In the genomic region with DNA sequence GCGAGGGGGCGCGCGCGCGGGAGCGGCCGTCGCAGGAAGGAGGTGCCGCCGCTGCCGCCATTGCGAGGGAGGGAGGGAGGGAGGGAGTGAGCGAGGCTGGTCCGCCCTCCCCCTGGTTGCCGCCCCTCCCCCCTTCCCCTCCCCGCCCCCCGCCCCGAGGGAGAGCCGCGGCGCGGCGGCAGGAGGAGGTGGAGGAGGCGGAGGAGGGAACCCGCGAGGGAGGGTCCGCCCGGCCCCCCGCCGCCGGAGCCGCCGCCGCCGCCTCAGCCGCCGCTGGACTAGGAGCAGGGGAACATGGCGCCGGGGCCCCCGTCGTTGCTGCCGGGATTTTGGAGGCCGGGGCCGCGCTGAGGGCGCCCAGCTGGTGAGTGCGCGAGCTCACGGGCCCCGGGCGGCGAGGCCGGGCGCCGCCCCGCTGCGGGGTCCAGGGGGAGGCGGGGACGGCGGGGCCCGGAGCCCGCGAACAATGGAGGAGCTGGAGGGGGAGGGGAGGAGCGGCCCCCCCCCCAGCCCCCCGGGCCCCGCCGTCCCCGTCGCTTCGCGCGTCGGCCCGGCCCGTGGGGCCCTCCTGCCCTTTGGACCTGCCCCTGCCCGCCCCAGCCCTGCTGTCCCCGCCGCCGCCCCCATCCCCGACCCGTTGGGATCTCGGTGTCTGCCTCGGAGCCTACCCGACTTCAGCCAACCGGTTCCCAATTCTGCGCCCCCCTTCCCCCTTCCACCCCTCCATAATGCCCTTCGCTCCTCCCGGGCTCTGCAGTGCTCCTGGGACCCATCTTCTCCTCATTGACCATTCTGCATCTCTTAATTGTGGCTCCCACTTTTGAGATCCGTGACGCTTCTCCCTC, we compare ENCODE assay signal across 8 cellular contexts. TPM values are rescaled to one million over a fixed set of nuclear protein-coding genes. Genes with fewer than 3 reads are reported as not detected.
DNase-seq lines count a peak whose midpoint lies in the region; ATAC-seq and TF ChIP-seq lines count a peak whose summit lies in the region.

TSS of gene ARHGAP35 (plus strand) at position 152 of the 845 bp plus-strand sequence. CDS start 57,679 bp downstream, outside the sequence.

- POLR2A ChIA-PET in A673 (lab: Charles Lee; ENCODE audit: low non-redundant PET) = interaction anchor here (0.6 to 0.7 kb wide), 2 partner anchors 84 to 114 kb away, joined by 4 read pairs; no protein-coding TSS in a partner anchor

- no peaks in the 10 kb centered on the region for H3K9me3 ChIP-seq in A673 (ENCODE audit: low read depth, low read length, poor library complexity, severe bottlenecking)

- H3K4me3 Mint-ChIP-seq in natural killer cell treated with Interleukin-12 subunit alpha and Interleukin-12 subunit beta and Interleukin-15 and Interleukin-18, amount 100 ng/mL, for 72 hours = peak within 1 kb of the TSS; percentile 94

- H3K27me3 Mint-ChIP-seq in natural killer cell treated with Interleukin-12 subunit alpha and Interleukin-12 subunit beta and Interleukin-15 and Interleukin-18, amount 100 ng/mL, for 72 hours = no peaks in the 10 kb centered on the region

- peak; percentile 19 for ATAC-seq in GM19324 (IDR thresholded peaks at IDR 0.05; ENCODE audit: low FRiP score, unreplicated experiment)
- no peak for ATAC-seq in natural killer cell treated with Interleukin-12 subunit alpha and Interleukin-12 subunit beta and Interleukin-15 and Interleukin-18, amount 100 ng/mL, for 72 hours

- H3K27ac ChIP-seq in A673 (ENCODE audit: low read depth, low read length, poor library complexity, severe bottlenecking) = peak within 1 kb of the TSS; percentile 100

- CTCF ChIA-PET in A673 (lab: Charles Lee) = no interaction called here

- H3K36me3 Mint-ChIP-seq in natural killer cell treated with Interleukin-12 subunit alpha and Interleukin-12 subunit beta and Interleukin-15 and Interleukin-18, amount 100 ng/mL, for 72 hours = no peaks in the 10 kb centered on the region

- no peaks in the 10 kb centered on the region for H3K27me3 ChIP-seq in A673 (replicated peaks; ENCODE audit: insufficient read depth, low read depth, low read length, poor library complexity)

- peak within 1 kb of the TSS; percentile 88 for H3K4me3 ChIP-seq in A673 (ENCODE audit: low read depth, low read length, poor library complexity, severe bottlenecking)
- H3K4me3 ChIP-seq in Jurkat, Clone E6-1 (ENCODE audit: low read length) = peak within 1 kb of the TSS; percentile 86

- H3K4me1 Mint-ChIP-seq in natural killer cell treated with Interleukin-12 subunit alpha and Interleukin-12 subunit beta and Interleukin-15 and Interleukin-18, amount 100 ng/mL, for 72 hours (ENCODE audit: low read depth in 2 of 2) = peaks cover 20 to 23% of the 10 kb centered on the region in 2 donors

- peak; percentile 29 for DNase-seq in A673 (ENCODE audit: low spot score)
- no peak for DNase-seq in Jurkat, Clone E6-1 (ENCODE audit: low read depth, low spot score)
- DNase-seq in activated T-cell treated with anti-CD3 and anti-CD28 coated beads for 4 hours = peak; percentile 66
- DNase-seq in fibroblast of gingiva (ENCODE audit: low read depth) = peak; percentile 85
- no peak for DNase-seq in natural killer cell treated with Interleukin-12 subunit alpha and Interleukin-12 subunit beta and Interleukin-15 and Interleukin-18, amount 100 ng/mL, for 72 hours (ENCODE audit: low spot score)
- no peak for DNase-seq in RKO (ENCODE audit: low spot score)
- DNase-seq in T1000 (lab: John Stamatoyannopoulos, UW) = no peak

- peaks cover 37% of the 10 kb centered on the region for H3K4me1 ChIP-seq in A673 (ENCODE audit: insufficient read depth, low read length, poor library complexity, severe bottlenecking)

- H3K27ac Mint-ChIP-seq in natural killer cell treated with Interleukin-12 subunit alpha and Interleukin-12 subunit beta and Interleukin-15 and Interleukin-18, amount 100 ng/mL, for 72 hours = peak within 1 kb of the TSS; percentile 78 to 87

- BruUV-seq in A673 (replicated peaks; lab: Mats Ljungman, UMichigan) = no TSS peak

- intact Hi-C loops in A673 (cut with micrococcal nuclease; ENCODE audit: unreplicated experiment) = loop anchor here (1.0 kb wide), 1 partner anchor 252 kb away; the partner anchor contains the start of gene ZC3H4

- TF ChIP-seq CTCF in A673 (conservative IDR thresholded peaks at IDR 0.05; ENCODE audit: low read depth, low read length) = no peak

- H3K9me3 Mint-ChIP-seq in natural killer cell treated with Interleukin-12 subunit alpha and Interleukin-12 subunit beta and Interleukin-15 and Interleukin-18, amount 100 ng/mL, for 72 hours = no peaks in the 10 kb centered on the region

- H3K36me3 ChIP-seq in A673 (ENCODE audit: insufficient read depth, low read length, poor library complexity, severe bottlenecking) = peaks cover 3% of the 10 kb centered on the region

RNA-seq across cellular contexts. Expression of gene ARHGAP35, which starts in this region (rescaled TPM):
- 76.5 and 76.7 TPM in 2 replicates for total RNA-seq in A673 (2021)
- polyA plus RNA-seq in Jurkat, Clone E6-1 (2012; ENCODE audit: insufficient read depth, insufficient read length) = 16.6 TPM
- 10 to 100 TPM; 27.6 to 42.9 TPM for total RNA-seq in natural killer cell treated with Interleukin-12 subunit alpha and Interleukin-12 subunit beta and Interleukin-15 and Interleukin-18, amount 100 ng/mL, for 72 hours

Comparison
In these comparisons a context has a peak if more than half of its experiments do, and no peak if none do; other contexts are left out.
1. DNase-seq: peak in A673 (single experiment), activated T-cell treated with anti-CD3 and anti-CD28 coated beads for 4 hours (single experiment) and fibroblast of gingiva (single experiment); none in Jurkat, Clone E6-1 (single experiment), natural killer cell treated with Interleukin-12 subunit alpha and Interleukin-12 subunit beta and Interleukin-15 and Interleukin-18, amount 100 ng/mL, for 72 hours (single experiment), RKO (single experiment) and T1000 (single experiment).